In genomic region chr7:5429857-5430611, GRCh38 we compare ENCODE assay signal across 8 cellular contexts. TPM values are rescaled to one million over a fixed set of nuclear protein-coding genes. Genes with fewer than 3 reads are reported as not detected.
DNase-seq lines count a peak whose midpoint lies in the region; ATAC-seq and TF ChIP-seq lines count a peak whose summit lies in the region.

No MANE protein-coding gene starts in this region.

- ATAC-seq in PC-3 (peak; percentile 18), natural killer cell (peak in 2 of 3 donors; percentile 34 to 45), HG02840 (IDR thresholded peaks at IDR 0.05; ENCODE audit: low FRiP score, unreplicated experiment) (no peak), GM18517 (IDR thresholded peaks at IDR 0.05; ENCODE audit: unreplicated experiment) (no peak)

- intact Hi-C loops in PC-3 (cut with micrococcal nuclease): no loop called here
- intact Hi-C loops in esophagus muscularis mucosa (cut with DNase I): no loop called here
- intact Hi-C loops in natural killer cell (cut with micrococcal nuclease): no loop called here

- no peak overlapping the region for H3K4me3 Mint-ChIP-seq in natural killer cell

- H3K4me2 ChIP-seq in PC-3 (ENCODE audit: low read length): peak overlapping the region; percentile 94

- POLR2A ChIA-PET in PC-3 (lab: Charles Lee; ENCODE audit: unreplicated experiment): interaction anchor here (0.6 kb wide), 1 partner anchor 12 kb away, joined by 3 read pairs; no protein-coding TSS in a partner anchor

- H3F3A ChIP-seq in PC-3 (ENCODE audit: low read length, unreplicated experiment): no peaks in the 10 kb centered on the region

- H3K36me3 Mint-ChIP-seq in natural killer cell: no peaks in the 10 kb centered on the region

- TF ChIP-seq CTCF in PC-3 (conservative IDR thresholded peaks at IDR 0.05; ENCODE audit: low read depth, low read length): no peak
- no peak for TF ChIP-seq CTCF in esophagus muscularis mucosa (IDR thresholded peaks at IDR 0.05)
- TF ChIP-seq CTCF in natural killer cell (IDR thresholded peaks at IDR 0.05): no peak

- TF ChIP-seq EP300 in esophagus muscularis mucosa (IDR thresholded peaks at IDR 0.05): no peak

- H3K27me3 Mint-ChIP-seq in natural killer cell (ENCODE audit: low read depth in 2 of 2): peaks cover 39 to 48% of the 10 kb centered on the region in 2 donors

- peak; percentile 62 for DNase-seq in NCI-H2107 treated with DMSO at 0.1 percent for 48 hours (lab: John Stamatoyannopoulos, UW; ENCODE audit: unreplicated experiment)
- DNase-seq in NCI-H2107 (lab: John Stamatoyannopoulos, UW): no peak
- DNase-seq in PC-3: peak; percentile 69
- no peak for DNase-seq in esophagus muscularis mucosa (ENCODE audit: extremely low spot score)
- DNase-seq in natural killer cell: no peak
- no peak for DNase-seq in stimulated activated naive CD4-positive, alpha-beta T cell (lab: John Stamatoyannopoulos, UW)

- H3K4me1 ChIP-seq in PC-3 (ENCODE audit: insufficient read depth, low read length): peaks cover 24% of the 10 kb centered on the region; the same call in 1 of the 2 replicates
- H3K4me1 ChIP-seq in esophagus muscularis mucosa: peaks cover 26 to 39% (median 33%) of the 10 kb centered on the region in 4 donors

- H3K9me3 Mint-ChIP-seq in natural killer cell: no peaks in the 10 kb centered on the region

- peak overlapping the region; percentile 92 for H3K27ac ChIP-seq in PC-3 (ENCODE audit: low read length)
- peak overlapping the region; percentile 96 to 100 (median 100) for H3K27ac ChIP-seq in esophagus muscularis mucosa (replicated peaks in 1 of 4)

- H3K9me3 ChIP-seq in PC-3 (ENCODE audit: low read length) (no peaks in the 10 kb centered on the region), esophagus muscularis mucosa (no peaks in the 10 kb centered on the region)

- peak overlapping the region; percentile 96 for H3K9ac ChIP-seq in PC-3 (ENCODE audit: low read length)

- H3K36me3 ChIP-seq in PC-3 (ENCODE audit: low read depth, low read length) (no peaks in the 10 kb centered on the region), esophagus muscularis mucosa (no peaks in the 10 kb centered on the region)

- peaks cover 6 to 20% of the 10 kb centered on the region in 2 donors for H3K4me1 Mint-ChIP-seq in natural killer cell

- no peaks in the 10 kb centered on the region for H4K20me1 ChIP-seq in PC-3 (ENCODE audit: low read length)

- no peak for TF ChIP-seq POLR2A in esophagus muscularis mucosa (IDR thresholded peaks at IDR 0.05; ENCODE audit: low read depth)

- WGBS in esophagus muscularis mucosa: 27% methylated on average over 25 of the region's 30 CpGs

- H3K9me2 ChIP-seq in PC-3 (replicated peaks; ENCODE audit: low read length): no peaks in the 10 kb centered on the region

- CTCF ChIA-PET in PC-3 (lab: Charles Lee): no interaction called here

- H2AFZ ChIP-seq in PC-3 (ENCODE audit: low read length): 0 out of 2 replicates have a peak overlapping the region, but pooled peaks have one; percentile 40

- no TSS peak for BruUV-seq in PC-3 (replicated peaks; lab: Mats Ljungman, UMichigan)

- H3K27me3 ChIP-seq in PC-3 (ENCODE audit: low read length) (no peaks in the 10 kb centered on the region), esophagus muscularis mucosa (no peaks in the 10 kb centered on the region)

- H3K4me3 ChIP-seq in PC-3 (ENCODE audit: low read length): peak overlapping the region; percentile 83
- H3K4me3 ChIP-seq in esophagus muscularis mucosa: peak overlapping the region; percentile 84 to 100 (median 94)

- H3K27ac Mint-ChIP-seq in natural killer cell: peak overlapping the region in 1 of 2 donors; percentile 36

- H3K79me2 ChIP-seq in PC-3 (ENCODE audit: low read length): peaks cover 56% of the 10 kb centered on the region

RNA-seq across cellular contexts. Expression of gene TNRC18, which starts 6.4 kb away (rescaled TPM):
- 26.8 and 57.8 TPM in 2 replicates for total RNA-seq in PC-3 (2014; rRNA removed)
- total RNA-seq in esophagus muscularis mucosa: 100 to 1,000 TPM; 101 to 277 (median 166) TPM
- total RNA-seq in natural killer cell: 100 to 1,000 TPM; 111 to 127 (median 124) TPM

Comparison
In these comparisons a context has a peak if more than half of its experiments do, and no peak if none do; other contexts are left out.
1. DNase-seq: peak in NCI-H2107 treated with DMSO at 0.1 percent for 48 hours (single experiment) and PC-3 (single experiment); none in NCI-H2107 (single experiment), esophagus muscularis mucosa (single experiment), natural killer cell (single experiment) and stimulated activated naive CD4-positive, alpha-beta T cell (0 of 6).
2. ATAC-seq: peak in PC-3 (single experiment) and natural killer cell (2 of 3); none in HG02840 (single experiment) and GM18517 (single experiment).